In genomic region chr20:33767739-33768138, GRCh38 we compare ENCODE assay signal across 11 cellular contexts.
"Had no signal": no experiment of that assay in that cellular context is flagged by ENCODE, and none has a peak within 500 bp of the region (broad histone marks: within the 10 kb centered on the region; RNA-seq: fewer than 3 reads in every experiment).

No MANE protein-coding gene starts in this region.

- FAIRE-seq: H1, H54 had no signal

- H3K9ac ChIP-seq: GM23248 had no signal

- H3K4me2 ChIP-seq: GM23338 had no signal

- ATAC-seq: GM23338, HCT116 had no signal

- H3K4me3 ChIP-seq: GM23248, GM23338, HAP-1 had no signal

- H2AFZ ChIP-seq: GM23248, GM23338 had no signal

- H3K36me3 ChIP-seq: HAP-1 had no signal

- H3K27ac ChIP-seq: GM23248 had no signal

- H3K4me1 ChIP-seq: HAP-1 had no signal

- H3K9me3 ChIP-seq: HAP-1 had no signal

- DNase-seq: GM23248, GOT3, H7, H9, HCEC 1CT, HFFc6 had no signal
